ENCODE assay signal across 8 cellular contexts in genomic region chr11:73625690-73626318, GRCh38. TPM values are rescaled to one million over a fixed set of nuclear protein-coding genes. Genes with fewer than 3 reads are reported as not detected.
DNase-seq lines count a peak whose midpoint lies in the region; TF ChIP-seq lines count a peak whose summit lies in the region.

No MANE protein-coding gene starts in this region.

- no peak overlapping the region for H2BK5ac ChIP-seq in trophoblast cell (ENCODE audit: low read depth, low read length, poor library complexity)

- in situ Hi-C loops in G401 (cut with HindIII; ENCODE audit: low sequenced_read_pairs): no loop called here

- no peaks in the 10 kb centered on the region for H3K9me3 Mint-ChIP-seq in activated naive CD4-positive, alpha-beta T cell treated with anti-CD3 and anti-CD28 coated beads, Interleukin-2, amount 10 ng/mL, durations not matched to agents 7 days and 5 days
- H3K9me3 Mint-ChIP-seq in type B pancreatic cell: no peaks in the 10 kb centered on the region

- peaks cover 55% of the 10 kb centered on the region for H3K27me3 Mint-ChIP-seq in activated naive CD4-positive, alpha-beta T cell treated with anti-CD3 and anti-CD28 coated beads, Interleukin-2, amount 10 ng/mL, durations not matched to agents 7 days and 5 days
- H3K27me3 Mint-ChIP-seq in type B pancreatic cell: peaks cover 31% of the 10 kb centered on the region

- no peaks in the 10 kb centered on the region for H3K4me1 ChIP-seq in trophoblast cell (ENCODE audit: control insufficient read depth in 1 of 2, insufficient read depth in 2 of 2, low read length in 2 of 2)

- H3K27ac ChIP-seq in trophoblast cell (ENCODE audit: low read depth, low read length): no peak overlapping the region

- H3K9me3 ChIP-seq in trophoblast cell (ENCODE audit: insufficient read depth, low read depth, low read length): no peaks in the 10 kb centered on the region

- H3K23ac ChIP-seq in trophoblast cell (ENCODE audit: low read length): no peak overlapping the region

- no peak overlapping the region for H3K4ac ChIP-seq in trophoblast cell (ENCODE audit: low read depth, low read length)

- H3K36me3 Mint-ChIP-seq in activated naive CD4-positive, alpha-beta T cell treated with anti-CD3 and anti-CD28 coated beads, Interleukin-2, amount 10 ng/mL, durations not matched to agents 7 days and 5 days: no peaks in the 10 kb centered on the region
- H3K36me3 Mint-ChIP-seq in type B pancreatic cell: no peaks in the 10 kb centered on the region

- TF ChIP-seq CTCF in type B pancreatic cell (conservative IDR thresholded peaks at IDR 0.05): peak; percentile 96

- no peak overlapping the region for H3K18ac ChIP-seq in trophoblast cell (ENCODE audit: low read length)

- no peaks in the 10 kb centered on the region for H3K27me3 ChIP-seq in trophoblast cell (ENCODE audit: insufficient read depth, low read length)

- H3K36me3 ChIP-seq in trophoblast cell (ENCODE audit: control insufficient read depth in 1 of 2, insufficient read depth in 2 of 2, low read length in 2 of 2): no peaks in the 10 kb centered on the region

- no peak overlapping the region for H3K14ac ChIP-seq in trophoblast cell (ENCODE audit: low read length)

- WGBS in trophoblast cell (ENCODE audit: extremely low coverage, insufficient coverage, insufficient read length): no CpG with 5 or more reads among the region's 20 CpGs

- no peak overlapping the region for H3K4me3 ChIP-seq in trophoblast cell (ENCODE audit: low read depth, low read length)

- CTCF ChIA-PET in activated naive CD4-positive, alpha-beta T cell treated with anti-CD3 and anti-CD28 coated beads, Interleukin-2, amount 10 ng/mL, durations not matched to agents 7 days and 5 days (lab: Charles Lee): interaction anchor here (0.6 to 6.3 kb wide), 35 partner anchors 9 to 305 kb away, joined by 3 to 144 read pairs (median 4); no protein-coding TSS in a partner anchor

- H3K4me2 ChIP-seq in trophoblast cell (ENCODE audit: low read length): no peak overlapping the region

- DNase-seq in G401 (ENCODE audit: low spot score) (peak; percentile 94), NCI-H1105 (lab: John Stamatoyannopoulos, UW) (peak; percentile 61), SKM-1 (lab: John Stamatoyannopoulos, UW; ENCODE audit: unreplicated experiment) (peak; percentile 66), glomerular visceral epithelial cell (ENCODE audit: extremely low spot score) (peak; percentile 70), trophoblast cell (peak; percentile 64 to 90), type B pancreatic cell (ENCODE audit: extremely low spot score, unreplicated experiment) (peak; percentile 81), cortex of kidney (lab: John Stamatoyannopoulos, UW) (no peak)
- peak; percentile 78 for DNase-seq in activated naive CD4-positive, alpha-beta T cell treated with anti-CD3 and anti-CD28 coated beads, Interleukin-2, amount 10 ng/mL, durations not matched to agents 7 days and 5 days

- no peak overlapping the region for H3K27ac Mint-ChIP-seq in activated naive CD4-positive, alpha-beta T cell treated with anti-CD3 and anti-CD28 coated beads, Interleukin-2, amount 10 ng/mL, durations not matched to agents 7 days and 5 days
- no peak overlapping the region for H3K27ac Mint-ChIP-seq in type B pancreatic cell

- no peaks in the 10 kb centered on the region for H3K79me1 ChIP-seq in trophoblast cell (ENCODE audit: low read length)

- no peak overlapping the region for H2AK5ac ChIP-seq in trophoblast cell (ENCODE audit: low read length)

- no peak overlapping the region for H2BK120ac ChIP-seq in trophoblast cell (ENCODE audit: insufficient read depth, low read length, poor library complexity)

- no peak overlapping the region for H2AFZ ChIP-seq in trophoblast cell (ENCODE audit: insufficient read depth, low read length, poor library complexity)

- H4K91ac ChIP-seq in trophoblast cell (ENCODE audit: low read depth, low read length): no peak overlapping the region

- H2BK12ac ChIP-seq in trophoblast cell (ENCODE audit: low read length): no peak overlapping the region

- no peak overlapping the region for H4K8ac ChIP-seq in trophoblast cell (ENCODE audit: low read depth, low read length)

- no peak overlapping the region for H4K12ac ChIP-seq in trophoblast cell (ENCODE audit: low read depth, low read length)

- no peak overlapping the region for H3K9ac ChIP-seq in trophoblast cell (ENCODE audit: low read length)

- H3K4me1 Mint-ChIP-seq in activated naive CD4-positive, alpha-beta T cell treated with anti-CD3 and anti-CD28 coated beads, Interleukin-2, amount 10 ng/mL, durations not matched to agents 7 days and 5 days: peaks cover 3% of the 10 kb centered on the region
- H3K4me1 Mint-ChIP-seq in type B pancreatic cell (ENCODE audit: unreplicated experiment): peaks cover 6% of the 10 kb centered on the region

- no peaks in the 10 kb centered on the region for H3K79me2 ChIP-seq in trophoblast cell (ENCODE audit: control insufficient read depth, insufficient read depth, low read length, poor library complexity)

- no peak overlapping the region for H3K4me3 Mint-ChIP-seq in activated naive CD4-positive, alpha-beta T cell treated with anti-CD3 and anti-CD28 coated beads, Interleukin-2, amount 10 ng/mL, durations not matched to agents 7 days and 5 days
- H3K4me3 Mint-ChIP-seq in type B pancreatic cell: no peak overlapping the region

RNA-seq across cellular contexts. Expression of gene PLEKHB1, which starts 20.6 kb away (rescaled TPM):
- total RNA-seq in G401 (2014; rRNA removed; shearing (Covaris generic)): 2.6 and 18.0 TPM in 2 replicates
- 0.12 and 0.34 TPM in 2 replicates for polyA plus RNA-seq in trophoblast cell (2013)
- total RNA-seq in type B pancreatic cell (ENCODE audit: low replicate concordance): 15.7 and 16.5 TPM in 2 replicates

RNA-seq across cellular contexts. Expression of gene FAM168A, which starts 27.9 kb away (rescaled TPM):
- 12.4 and 16.7 TPM in 2 replicates for total RNA-seq in G401 (2014; rRNA removed; shearing (Covaris generic))
- 14.0 and 14.1 TPM in 2 replicates for polyA plus RNA-seq in trophoblast cell (2013)
- 25.5 and 39.6 TPM in 2 replicates for total RNA-seq in type B pancreatic cell (ENCODE audit: low replicate concordance)
